Comparison of ENCODE assay signal across 17 cellular contexts in genomic region chr1:19403256-19403655, GRCh38.
DNase-seq lines count a peak whose midpoint lies in the region; ATAC-seq and TF ChIP-seq lines count a peak whose summit lies in the region.
"Had no signal": no experiment of that assay in that cellular context is flagged by ENCODE, and none has a peak within 500 bp of the region (broad histone marks: within the 10 kb centered on the region; RNA-seq: fewer than 3 reads in every experiment).

No MANE protein-coding gene starts in this region.

- no peaks in the 10 kb centered on the region for H3K4me1 ChIP-seq in Caco-2
- peaks cover 23 to 100% (median 59%) of the 10 kb centered on the region in 3 donors for H3K4me1 ChIP-seq in gastroesophageal sphincter

- no peaks in the 10 kb centered on the region for H3K27me3 ChIP-seq in Caco-2 (replicated peaks; ENCODE audit: control insufficient read depth, insufficient read depth, low read length)
- no peaks in the 10 kb centered on the region for H3K27me3 ChIP-seq in gastroesophageal sphincter
- H3K27me3 ChIP-seq: ascending aorta, testis had no signal

- peak overlapping the region; percentile 48 for H3K27ac Mint-ChIP-seq in Caco-2 (ENCODE audit: unreplicated experiment)
- H3K27ac Mint-ChIP-seq in T-cell: peak overlapping the region; percentile 46 to 57
- peak overlapping the region; percentile 62 for H3K27ac Mint-ChIP-seq in stimulated activated effector memory CD8-positive, alpha-beta T cell treated with anti-CD3 and anti-CD28 coated beads, Interleukin-12 subunit alpha, Interleukin-12 subunit beta, amount 100 ng/mL, for 72 hours

- TF ChIP-seq CTCF in Caco-2 (IDR thresholded peaks at IDR 0.05; ENCODE audit: insufficient read depth in 1 of 2, low read depth in 1 of 2, low read length in 1 of 2, severe bottlenecking in 1 of 2, unreplicated experiment in 1 of 2) (no peak), gastroesophageal sphincter (IDR thresholded peaks at IDR 0.05) (no peak)

- H3K36me3 Mint-ChIP-seq in Caco-2 (ENCODE audit: insufficient read depth, unreplicated experiment) (peaks cover 64% of the 10 kb centered on the region), T-cell (peaks cover 39% of the 10 kb centered on the region)
- peaks cover 51% of the 10 kb centered on the region for H3K36me3 Mint-ChIP-seq in stimulated activated effector memory CD8-positive, alpha-beta T cell treated with anti-CD3 and anti-CD28 coated beads, Interleukin-12 subunit alpha, Interleukin-12 subunit beta, amount 100 ng/mL, for 72 hours

- no peak for TF ChIP-seq EP300 in gastroesophageal sphincter (IDR thresholded peaks at IDR 0.05)

- H3K36me3 ChIP-seq in Caco-2 (ENCODE audit: control insufficient read depth, insufficient read depth, low read length) (no peaks in the 10 kb centered on the region; the same call in 1 of the 2 replicates), gastroesophageal sphincter (no peaks in the 10 kb centered on the region)
- H3K36me3 ChIP-seq: ascending aorta had no signal

- POLR2A ChIA-PET in Caco-2 (lab: Charles Lee): no interaction called here
- POLR2A ChIA-PET in T-cell (lab: Charles Lee): no interaction called here

- H3K9me3 Mint-ChIP-seq in Caco-2 (ENCODE audit: unreplicated experiment) (no peaks in the 10 kb centered on the region), T-cell (no peaks in the 10 kb centered on the region)
- H3K9me3 Mint-ChIP-seq in stimulated activated effector memory CD8-positive, alpha-beta T cell treated with anti-CD3 and anti-CD28 coated beads, Interleukin-12 subunit alpha, Interleukin-12 subunit beta, amount 100 ng/mL, for 72 hours: no peaks in the 10 kb centered on the region

- CTCF ChIA-PET in Caco-2 (lab: Charles Lee): no interaction called here
- CTCF ChIA-PET in T-cell (lab: Charles Lee): no interaction called here

- H3K27ac ChIP-seq in gastroesophageal sphincter: peak overlapping the region; percentile 49 to 93 (median 92)
- H3K27ac ChIP-seq: testis had no signal

- no peak overlapping the region for H3K4me3 ChIP-seq in Caco-2 (ENCODE audit: low read depth, low read length)
- H3K4me3 ChIP-seq in gastroesophageal sphincter: no peak overlapping the region
- H3K4me3 ChIP-seq: ascending aorta, testis had no signal

- H3K9me3 ChIP-seq in Caco-2: no peaks in the 10 kb centered on the region
- no peaks in the 10 kb centered on the region for H3K9me3 ChIP-seq in gastroesophageal sphincter
- H3K9me3 ChIP-seq: ascending aorta, SK-N-SH, testis had no signal

- WGBS in gastroesophageal sphincter (ENCODE audit: low coverage in 1 of 2), 2 donors: 52% methylated on average over 4 to 5 of the region's 5 CpGs

- no TSS peak for BruUV-seq in Caco-2 (replicated peaks; lab: Mats Ljungman, UMichigan)

- no peak for TF ChIP-seq POLR2A in gastroesophageal sphincter (IDR thresholded peaks at IDR 0.05)

- H3K4me1 Mint-ChIP-seq in Caco-2 (ENCODE audit: low read depth, unreplicated experiment) (peaks cover 13% of the 10 kb centered on the region), T-cell (peaks cover 74 to 94% (median 88%) of the 10 kb centered on the region in 3 donors)
- peaks cover 91% of the 10 kb centered on the region for H3K4me1 Mint-ChIP-seq in stimulated activated effector memory CD8-positive, alpha-beta T cell treated with anti-CD3 and anti-CD28 coated beads, Interleukin-12 subunit alpha, Interleukin-12 subunit beta, amount 100 ng/mL, for 72 hours

- no peaks in the 10 kb centered on the region for H3K27me3 Mint-ChIP-seq in Caco-2 (ENCODE audit: insufficient read depth, unreplicated experiment)
- H3K27me3 Mint-ChIP-seq in T-cell: no peaks in the 10 kb centered on the region

- intact Hi-C loops in Caco-2 (cut with micrococcal nuclease; ENCODE audit: unreplicated experiment): no loop called here

- ATAC-seq in T-cell (replicated peaks in 1 of 4) (no peak), gastroesophageal sphincter (no peak)
- no peak for ATAC-seq in stimulated activated effector memory CD8-positive, alpha-beta T cell treated with anti-CD3 and anti-CD28 coated beads, Interleukin-12 subunit alpha, Interleukin-12 subunit beta, amount 100 ng/mL, for 72 hours
- ATAC-seq: left cardiac atrium had no signal

- DNase-seq in Caco-2 (no peak), T-cell (no peak), mucosa of gallbladder (ENCODE audit: low spot score) (no peak), NCI-H510A treated with DMSO at 0.1 percent for 48 hours (lab: John Stamatoyannopoulos, UW) (no peak), OCI-M2 (lab: John Stamatoyannopoulos, UW; ENCODE audit: unreplicated experiment) (no peak)
- no peak for DNase-seq in stimulated activated effector memory CD8-positive, alpha-beta T cell treated with anti-CD3 and anti-CD28 coated beads, Interleukin-12 subunit alpha, Interleukin-12 subunit beta, amount 100 ng/mL, for 72 hours (ENCODE audit: low spot score in 2 of 2)
- DNase-seq: activated CD4-positive, alpha-beta T cell treated with anti-CD3 and anti-CD28 coated beads, Interleukin-2, amount 50 U/mL, for 1 hour; DMS153; GOT3; left cardiac atrium; MV-4-11; NCI-H774; SK-N-SH; stimulated activated CD4-positive, alpha-beta T cell treated with anti-CD3 and anti-CD28 coated beads, Interleukin-2, amount 100 ng/mL, for 24 hours; testis had no signal

- no peak overlapping the region for H3K4me3 Mint-ChIP-seq in Caco-2 (ENCODE audit: unreplicated experiment)
- no peak overlapping the region for H3K4me3 Mint-ChIP-seq in T-cell
- H3K4me3 Mint-ChIP-seq in stimulated activated effector memory CD8-positive, alpha-beta T cell treated with anti-CD3 and anti-CD28 coated beads, Interleukin-12 subunit alpha, Interleukin-12 subunit beta, amount 100 ng/mL, for 72 hours: no peak overlapping the region
